Comparison of ENCODE assay signal across 8 cellular contexts in the genomic region with DNA sequence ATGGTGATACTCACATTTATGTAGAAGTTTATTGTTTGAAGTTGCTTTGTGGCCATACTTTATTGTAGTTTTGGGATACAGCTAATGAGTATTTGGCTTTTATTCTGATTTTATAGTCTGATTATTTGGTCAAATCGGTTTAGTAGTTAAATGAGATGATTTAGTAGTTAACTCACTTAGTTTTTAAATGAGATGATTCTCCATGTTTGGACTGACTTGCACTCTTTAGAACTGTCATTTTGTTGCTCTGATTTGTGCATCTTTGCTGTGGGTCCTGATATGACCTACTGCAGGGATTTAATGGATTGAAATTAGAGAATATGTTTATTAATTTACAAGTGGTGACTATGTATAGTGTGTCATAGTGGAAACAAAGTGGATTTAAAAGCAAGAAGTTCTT.
"Had no signal": no experiment of that assay in that cellular context is flagged by ENCODE, and none has a peak within 500 bp of the region (broad histone marks: within the 10 kb centered on the region; RNA-seq: fewer than 3 reads in every experiment).

No MANE protein-coding gene starts in this region.

- H3K27ac ChIP-seq: HL-60, KMS-11 had no signal

- H3K4me3 ChIP-seq: K562 had no signal

- FAIRE-seq: HepG2, HTR-8/SVneo, K562 had no signal

- DNase-seq: IMR-90, KBM-7, KG1 had no signal

- ATAC-seq: HepG2, K562 had no signal
